In the genomic region with DNA sequence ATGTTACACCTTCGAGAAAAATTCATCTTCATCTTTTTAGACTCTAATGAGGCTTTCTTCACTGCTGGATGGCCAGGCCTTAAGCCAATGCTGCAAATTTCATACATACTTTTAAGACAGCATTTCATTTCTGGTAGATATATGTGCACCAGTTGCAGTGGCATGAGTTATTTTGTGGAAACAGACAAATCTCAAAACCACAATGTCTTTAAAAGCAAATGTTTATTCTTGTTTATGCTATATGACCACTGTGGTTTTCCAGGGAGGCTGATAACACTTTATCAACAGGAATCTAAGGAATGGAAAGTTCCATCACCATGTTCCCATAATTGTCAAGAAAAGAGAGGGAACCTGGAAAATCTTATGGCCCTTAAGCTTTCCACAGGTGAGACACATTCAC, we compare ENCODE assay signal across 26 cellular contexts. TPM values are rescaled to one million over a fixed set of nuclear protein-coding genes. Genes with fewer than 3 reads are reported as not detected.
"Had no signal": no experiment of that assay in that cellular context is flagged by ENCODE, and none has a peak within 500 bp of the region (broad histone marks: within the 10 kb centered on the region; RNA-seq: fewer than 3 reads in every experiment).

No MANE protein-coding gene starts in this region.

- H3K27me3 ChIP-seq: ascending aorta, brain microvascular endothelial cell, cardiac muscle cell, MG63 had no signal

- H3K27ac ChIP-seq: ascending aorta, brain microvascular endothelial cell, cardiac muscle cell, KMS-11, SK-N-MC had no signal

- H3K36me3 ChIP-seq: ascending aorta, brain microvascular endothelial cell, cardiac muscle cell, MG63 had no signal

- H3K9ac ChIP-seq: KMS-11 had no signal

- DNase-seq: activated CD4-positive, alpha-beta T cell treated with anti-CD3 and anti-CD28 coated beads, Interleukin-2, amount 10 ng/mL, durations not matched to agents 24 days and 14 days; activated CD4-positive, alpha-beta T cell treated with anti-CD3 and anti-CD28 coated beads, Interleukin-2, amount 50 U/mL, for 48 hours; activated CD8-positive, alpha-beta memory T cell treated with anti-CD3 and anti-CD28 coated beads, Interleukin-2, amount 10 ng/mL, durations not matched to agents 7 days and 5 days; activated effector memory CD4-positive, alpha-beta T cell treated with Interleukin-2 at 50 U/mL for 16 hours; activated naive CD4-positive, alpha-beta T cell; activated T-cell treated with anti-CD3 and anti-CD28 coated beads, Interleukin-2, amount 50 U/mL, for 24 hours; amniotic stem cell; brain microvascular endothelial cell; MG63; NCI-H1436; NCI-H1694 treated with DMSO at 0.1 percent for 48 hours; NCI-H2081; NCI-H446; NCI-H524 treated with DMSO at 0.1 percent for 48 hours; NCI-H748 treated with DMSO at 0.1 percent for 48 hours; RPMI8226; SW 1271 had no signal

- H3K4me3 ChIP-seq: ascending aorta, cardiac muscle cell, MG63, SK-N-MC had no signal

- ATAC-seq: activated CD4-positive, CD25-positive, alpha-beta regulatory T cell treated with anti-CD3 and anti-CD28 coated beads, Interleukin-2, amount 50 U/mL, for 24 hours; activated CD8-positive, alpha-beta memory T cell treated with anti-CD3 and anti-CD28 coated beads, Interleukin-2, amount 10 ng/mL, durations not matched to agents 7 days and 5 days; Right ventricle myocardium inferior had no signal

- H3K4me2 ChIP-seq: KMS-11 had no signal

- H3K4me1 ChIP-seq: ascending aorta had no signal

- H3K9me3 ChIP-seq: ascending aorta, MG63 had no signal

RNA-seq across cellular contexts. Expression of gene CDH9, which starts 27.7 kb away (rescaled TPM):
- total RNA-seq: activated CD4-positive, alpha-beta T cell treated with anti-CD3 and anti-CD28 coated beads, Interleukin-2, amount 10 ng/mL, durations not matched to agents 24 days and 14 days; activated CD8-positive, alpha-beta memory T cell treated with anti-CD3 and anti-CD28 coated beads, Interleukin-2, amount 10 ng/mL, durations not matched to agents 7 days and 5 days; activated T-helper 1 cell treated with anti-CD3 and anti-CD28 coated beads, Interleukin-12 subunit alpha, Interleukin-12 subunit beta, Interleukin-2, Interleukin-4 antibody, amounts not matched to agents 30 ng/mL and 10 ng/mL and 1 ng/mL, durations not matched to agents 14 hours and 24 hours and 36 hours; ascending aorta; cardiac muscle cell; OCI-LY7; Right ventricle myocardium inferior; T-helper 1 cell treated with Interleukin-12 subunit alpha and Interleukin-12 subunit beta and Interleukin-4 antibody, amounts not matched to agents 30 ng/mL and 1 ng/mL, for 36 hours had no signal
- polyA plus RNA-seq: cardiac muscle cell had no signal
